In the genomic region with DNA sequence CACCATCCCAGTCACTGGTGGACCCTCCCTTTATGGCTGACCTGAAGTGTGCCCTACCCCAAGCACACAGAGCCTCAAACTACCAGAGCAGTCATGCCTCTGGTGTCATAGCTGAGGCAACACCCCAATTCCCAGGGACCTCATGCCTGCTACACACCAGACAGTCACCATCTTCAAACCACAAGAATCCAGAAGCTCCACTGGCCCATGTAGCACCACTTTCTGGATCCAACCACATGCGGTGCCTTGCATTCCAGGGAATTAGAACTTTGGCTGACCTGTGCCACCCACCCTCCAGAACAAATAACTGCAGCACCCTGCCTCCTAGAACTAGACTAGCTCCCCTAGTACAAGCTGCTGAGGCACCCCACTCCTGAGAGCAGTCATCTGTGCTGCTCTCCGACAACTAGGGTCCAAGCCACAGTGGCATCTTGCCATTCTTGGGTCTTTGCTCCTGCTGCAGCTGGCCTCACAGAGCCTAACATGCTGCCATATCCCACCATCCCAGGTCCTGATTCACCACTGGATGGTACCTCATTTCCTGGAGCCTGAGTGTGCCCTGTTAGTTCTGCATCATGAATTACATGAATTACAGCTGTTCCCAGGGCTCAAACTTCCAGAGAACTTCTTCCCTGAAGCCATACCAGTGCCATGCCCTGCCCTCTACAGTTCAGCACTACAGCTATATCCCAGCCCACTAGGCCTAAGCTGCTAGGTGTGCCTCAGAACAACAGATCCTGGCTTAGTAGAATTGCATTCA, we compare ENCODE assay signal across 1 cellular context.
TF ChIP-seq lines count a peak whose summit lies in the region.

No MANE protein-coding gene starts in this region.

TF ChIP-seq in H1, 55 proteins besides CTCF, POLR2A, EP300 and RAD21:
- TF ChIP-seq, protein P1, sequence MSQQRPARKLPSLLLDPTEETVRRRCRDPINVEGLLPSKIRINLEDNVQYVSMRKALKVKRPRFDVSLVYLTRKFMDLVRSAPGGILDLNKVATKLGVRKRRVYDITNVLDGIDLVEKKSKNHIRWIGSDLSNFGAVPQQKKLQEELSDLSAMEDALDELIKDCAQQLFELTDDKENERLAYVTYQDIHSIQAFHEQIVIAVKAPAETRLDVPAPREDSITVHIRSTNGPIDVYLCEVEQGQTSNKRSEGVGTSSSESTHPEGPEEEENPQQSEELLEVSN (IDR thresholded peaks at IDR 0.05): no peak
- TF ChIP-seq RXRA (IDR thresholded peaks at IDR 0.05; ENCODE audit: insufficient read depth, low read depth, low read length) (no peak), POLR2AphosphoS5 (IDR thresholded peaks at IDR 0.05; ENCODE audit: low read depth, low read length) (no peak), GABPA (IDR thresholded peaks at IDR 0.05; ENCODE audit: borderline replicate concordance, insufficient read depth, low read length) (no peak), HDAC6 (IDR thresholded peaks at IDR 0.05; ENCODE audit: low read depth, low read length) (no peak), JUND (IDR thresholded peaks at IDR 0.05; ENCODE audit: low read length) (no peak), TAF7 (optimal IDR thresholded peaks at IDR 0.05; ENCODE audit: borderline replicate concordance, low read depth, low read length) (no peak), EGR1 (IDR thresholded peaks at IDR 0.05; ENCODE audit: borderline replicate concordance, low read depth, low read length) (no peak), CBX5 (IDR thresholded peaks at IDR 0.05; ENCODE audit: low read depth, low read length) (no peak), NANOG (IDR thresholded peaks at IDR 0.05; ENCODE audit: insufficient read depth, low read depth, low read length, poor library complexity, severe bottlenecking) (no peak), BCL11A (IDR thresholded peaks at IDR 0.05; ENCODE audit: low read depth in 2 of 2, low read length in 2 of 2) (no peak), SAP30 (IDR thresholded peaks at IDR 0.05; ENCODE audit: insufficient read depth, insufficient replicate concordance, low read length) (no peak), EZH2 (IDR thresholded peaks at IDR 0.05; ENCODE audit: low read depth, low read length, severe bottlenecking) (no peak), SRF (IDR thresholded peaks at IDR 0.05; ENCODE audit: low read depth, low read length) (no peak), SP1 (IDR thresholded peaks at IDR 0.05; ENCODE audit: low read depth, low read length) (no peak), SUZ12 (IDR thresholded peaks at IDR 0.05; ENCODE audit: low read length) (no peak)
- TF ChIP-seq, protein P2, sequence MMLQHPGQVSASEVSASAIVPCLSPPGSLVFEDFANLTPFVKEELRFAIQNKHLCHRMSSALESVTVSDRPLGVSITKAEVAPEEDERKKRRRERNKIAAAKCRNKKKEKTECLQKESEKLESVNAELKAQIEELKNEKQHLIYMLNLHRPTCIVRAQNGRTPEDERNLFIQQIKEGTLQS (IDR thresholded peaks at IDR 0.05; ENCODE audit: insufficient read depth, low read depth, low read length): no peak
- TF ChIP-seq, protein P3, sequence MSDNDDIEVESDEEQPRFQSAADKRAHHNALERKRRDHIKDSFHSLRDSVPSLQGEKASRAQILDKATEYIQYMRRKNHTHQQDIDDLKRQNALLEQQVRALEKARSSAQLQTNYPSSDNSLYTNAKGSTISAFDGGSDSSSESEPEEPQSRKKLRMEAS (IDR thresholded peaks at IDR 0.05): no peak
